ENCODE assay signal across 3 cellular contexts in genomic region chr17:62580947-62581346, GRCh38.
TF ChIP-seq lines count a peak whose summit lies in the region.

No MANE protein-coding gene starts in this region.

TF ChIP-seq in HEK293, 187 proteins besides CTCF, POLR2A, EP300 and RAD21:
- TF ChIP-seq YY2 (tag by site-specific recombination; IDR thresholded peaks at IDR 0.05) (no peak), ZNF366 (tag by site-specific recombination; conservative IDR thresholded peaks at IDR 0.05) (no peak), ZNF121 (tag by site-specific recombination; IDR thresholded peaks at IDR 0.05) (peak; percentile 99)

TF ChIP-seq in WTC11, 78 proteins besides CTCF, POLR2A, EP300 and RAD21:
- TF ChIP-seq NFATC4 (CRISPR knock-in tag; IDR thresholded peaks at IDR 0.05) (no peak), ZNF121 (CRISPR knock-in tag; IDR thresholded peaks at IDR 0.05) (peak; percentile 92), GABPB1 (CRISPR knock-in tag; IDR thresholded peaks at IDR 0.05) (no peak), RORB (CRISPR knock-in tag; IDR thresholded peaks at IDR 0.05) (no peak), ZNF416 (CRISPR knock-in tag; IDR thresholded peaks at IDR 0.05) (no peak), GTF2I (CRISPR knock-in tag; conservative IDR thresholded peaks at IDR 0.05) (peak; percentile 38; the same call in 1 of the 2 replicates), USF2 (CRISPR knock-in tag; IDR thresholded peaks at IDR 0.05) (no peak), E2F4 (CRISPR knock-in tag; IDR thresholded peaks at IDR 0.05; ENCODE audit: borderline replicate concordance, low read depth) (no peak), E2F1 (CRISPR knock-in tag; IDR thresholded peaks at IDR 0.05) (no peak), ZNF317 (CRISPR knock-in tag; IDR thresholded peaks at IDR 0.05; ENCODE audit: borderline replicate concordance, low read depth) (no peak), OVOL2 (CRISPR knock-in tag; IDR thresholded peaks at IDR 0.05; ENCODE audit: borderline replicate concordance) (no peak), ZNF263 (CRISPR knock-in tag; IDR thresholded peaks at IDR 0.05; ENCODE audit: low read depth) (no peak), ZNF281 (CRISPR knock-in tag; IDR thresholded peaks at IDR 0.05) (no peak), ZNF423 (CRISPR knock-in tag; IDR thresholded peaks at IDR 0.05) (no peak), ATF1 (CRISPR knock-in tag; IDR thresholded peaks at IDR 0.05) (no peak), ESRRA (CRISPR knock-in tag; IDR thresholded peaks at IDR 0.05; ENCODE audit: borderline replicate concordance) (no peak), ZNF396 (CRISPR knock-in tag; IDR thresholded peaks at IDR 0.05; ENCODE audit: borderline replicate concordance) (no peak), ZMAT4 (CRISPR knock-in tag; IDR thresholded peaks at IDR 0.05) (no peak)

TF ChIP-seq in H1, 55 proteins besides CTCF, POLR2A, EP300 and RAD21:
- TF ChIP-seq KDM1A (IDR thresholded peaks at IDR 0.05; ENCODE audit: borderline replicate concordance, low read length), result peak; percentile 60; the same call in 1 of the 2 replicates
- no peak for TF ChIP-seq CHD2 (IDR thresholded peaks at IDR 0.05; ENCODE audit: low read length)
